ENCODE assay signal across 1 cellular context in the genomic region with DNA sequence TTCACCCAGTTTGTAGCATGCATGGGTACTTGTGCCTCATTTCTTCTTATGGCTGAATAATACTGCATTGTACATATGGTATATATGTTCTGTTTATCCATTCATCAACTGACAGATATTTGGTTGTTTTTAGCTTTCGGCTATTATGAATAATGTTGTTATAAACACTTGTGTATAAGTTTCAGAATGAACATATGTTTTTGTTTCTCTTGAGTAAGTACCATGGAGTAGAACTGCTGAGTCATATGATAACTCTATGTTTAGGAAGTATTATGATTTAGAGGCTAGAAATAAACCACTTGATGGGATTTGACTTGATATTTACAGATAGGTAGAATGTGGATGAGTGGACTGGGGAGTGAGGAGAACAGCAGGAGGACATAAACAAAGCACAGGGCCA.
TF ChIP-seq lines count a peak whose summit lies in the region.

No MANE protein-coding gene starts in this region.

TF ChIP-seq in HepG2, 621 proteins besides CTCF, POLR2A, EP300 and RAD21:
- peak; percentile 68 to 72 for TF ChIP-seq MAFK (conservative IDR thresholded peaks at IDR 0.05 in 1 of 2, IDR thresholded peaks at IDR 0.05 in 1 of 2; ENCODE audit: low read length in 2 of 2)
- TF ChIP-seq NFE2L2 (IDR thresholded peaks at IDR 0.05; ENCODE audit: low read length): peak; percentile 61; the same call in 1 of the 2 replicates
- no peak for TF ChIP-seq MED13 (CRISPR knock-in tag; IDR thresholded peaks at IDR 0.05)
- 0 out of 2 replicates have a peak, but pooled peaks have one; percentile 41 for TF ChIP-seq MAFF (IDR thresholded peaks at IDR 0.05; ENCODE audit: low read depth, low read length)
- TF ChIP-seq MIER3 (CRISPR knock-in tag; IDR thresholded peaks at IDR 0.05; ENCODE audit: borderline replicate concordance): no peak
